In the genomic region with DNA sequence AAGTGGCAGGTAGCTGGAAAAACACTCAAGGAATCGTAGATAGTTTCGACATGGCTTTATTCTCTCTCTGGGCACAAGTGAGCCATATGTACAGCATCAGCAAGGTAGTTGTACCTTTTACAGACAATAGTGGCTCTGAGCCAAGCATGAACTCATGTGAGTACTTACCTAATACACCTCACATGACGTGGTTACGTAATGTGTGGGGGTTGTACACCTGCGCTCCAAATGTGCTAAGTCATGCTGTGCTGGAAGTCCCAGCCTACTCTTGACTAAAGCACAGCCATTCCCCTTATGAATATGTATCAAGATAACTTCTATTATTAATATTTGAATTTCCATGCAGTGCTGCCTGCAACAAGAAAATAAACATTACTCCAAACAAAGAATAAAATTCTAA, we compare ENCODE assay signal across 21 cellular contexts.
DNase-seq lines count a peak whose midpoint lies in the region; ATAC-seq and TF ChIP-seq lines count a peak whose summit lies in the region.
"Had no signal": no experiment of that assay in that cellular context is flagged by ENCODE, and none has a peak within 500 bp of the region (broad histone marks: within the 10 kb centered on the region; RNA-seq: fewer than 3 reads in every experiment).

No MANE protein-coding gene starts in this region.

- H3K79me2 ChIP-seq in Karpas-422 (ENCODE audit: low read length) (no peaks in the 10 kb centered on the region), osteoblast (ENCODE audit: insufficient read depth, low read length) (no peaks in the 10 kb centered on the region)

- no peak overlapping the region for H3K4me2 ChIP-seq in Karpas-422 (ENCODE audit: low read depth, low read length, poor library complexity, severe bottlenecking)
- no peak overlapping the region for H3K4me2 ChIP-seq in osteoblast (ENCODE audit: insufficient read depth, low read length)
- H3K4me2 ChIP-seq: KMS-11 had no signal

- no peaks in the 10 kb centered on the region for H3K4me1 ChIP-seq in Karpas-422 (ENCODE audit: low read length)
- H3K4me1 ChIP-seq in RWPE2 (ENCODE audit: insufficient read depth, poor library complexity, severe bottlenecking): peaks cover 11% of the 10 kb centered on the region
- no peaks in the 10 kb centered on the region for H3K4me1 ChIP-seq in osteoblast (ENCODE audit: insufficient read depth, low read length)
- H3K4me1 ChIP-seq in ascending aorta: no peaks in the 10 kb centered on the region
- H3K4me1 ChIP-seq: right atrium auricular region, SJCRH30, thyroid gland had no signal

- H3K9ac ChIP-seq in Karpas-422 (ENCODE audit: low read length): no peak overlapping the region
- H3K9ac ChIP-seq: KMS-11 had no signal

- in situ Hi-C loops in Caki2 (cut with HindIII; ENCODE audit: low pct_unique_long_range_greater_than_20kb, low sequenced_read_pairs): no loop called here

- H3K27ac ChIP-seq in Karpas-422 (ENCODE audit: low read length) (no peak overlapping the region), RWPE2 (ENCODE audit: poor library complexity, severe bottlenecking) (peak overlapping the region; percentile 24), osteoblast (ENCODE audit: low read depth, low read length) (no peak overlapping the region), ascending aorta (no peak overlapping the region)
- H3K27ac ChIP-seq: KMS-11, right atrium auricular region, SJCRH30, thyroid gland had no signal

- H3K36me3 ChIP-seq in Karpas-422 (ENCODE audit: insufficient read depth, low read length): no peaks in the 10 kb centered on the region
- no peaks in the 10 kb centered on the region for H3K36me3 ChIP-seq in RWPE2 (ENCODE audit: low read depth)
- no peaks in the 10 kb centered on the region for H3K36me3 ChIP-seq in osteoblast (ENCODE audit: insufficient read depth, low read length)
- H3K36me3 ChIP-seq in ascending aorta: no peaks in the 10 kb centered on the region
- H3K36me3 ChIP-seq: right atrium auricular region, SJCRH30, thyroid gland had no signal

- H3K27me3 ChIP-seq in Karpas-422 (ENCODE audit: low read length): no peaks in the 10 kb centered on the region
- H3K27me3 ChIP-seq in RWPE2 (ENCODE audit: insufficient read depth, poor library complexity, severe bottlenecking): no peaks in the 10 kb centered on the region
- no peaks in the 10 kb centered on the region for H3K27me3 ChIP-seq in osteoblast (ENCODE audit: insufficient read depth, low read length)
- H3K27me3 ChIP-seq in ascending aorta: no peaks in the 10 kb centered on the region
- H3K27me3 ChIP-seq: right atrium auricular region, SJCRH30, thyroid gland had no signal

- intact Hi-C loops in ascending aorta (cut with DNase I): no loop called here

- TF ChIP-seq CTCF in RWPE2 (IDR thresholded peaks at IDR 0.05; ENCODE audit: poor library complexity, severe bottlenecking) (no peak), osteoblast (IDR thresholded peaks at IDR 0.05; ENCODE audit: extremely low read depth, low read depth, low read length) (no peak), ascending aorta (IDR thresholded peaks at IDR 0.05) (no peak)

- no peaks in the 10 kb centered on the region for H3K9me2 ChIP-seq in Karpas-422 (replicated peaks; ENCODE audit: insufficient read depth, low read length)

- ATAC-seq in RWPE2 (ENCODE audit: low read depth): peak; percentile 83
- ATAC-seq: activated CD8-positive, alpha-beta T cell treated with anti-CD3 and anti-CD28 coated beads for 36 hours; activated naive CD4-positive, alpha-beta T cell treated with anti-CD3 and anti-CD28 coated beads, Interleukin-2, amount 50 U/mL, for 72 hours; stimulated activated naive B cell treated with anti-CD40 and anti-IgM and Interleukin-4, amounts not matched to agents 10 μg/mL and 1 μg/mL and 100 μg/mL, for 72 hours had no signal

- DNase-seq in Caki2 (ENCODE audit: low read depth) (peak; percentile 41), Karpas-422 (peak; percentile 27), RWPE2 (ENCODE audit: low spot score) (peak; percentile 79), glomerular visceral epithelial cell (ENCODE audit: extremely low spot score) (peak; percentile 8), osteoblast (ENCODE audit: insufficient read length, low spot score, missing footprints) (no peak), DMS79 treated with DMSO at 0.1 percent for 48 hours (lab: John Stamatoyannopoulos, UW) (no peak), ascending aorta (ENCODE audit: low spot score in 2 of 2) (no peak)
- DNase-seq in activated naive CD4-positive, alpha-beta T cell treated with anti-CD3 and anti-CD28 coated beads, Interleukin-2, amount 50 U/mL, for 16 hours: no peak
- DNase-seq: ACHN; activated CD8-positive, alpha-beta T cell treated with anti-CD3 and anti-CD28 coated beads for 36 hours; activated T-cell treated with anti-CD3 and anti-CD28 coated beads, Interleukin-2, amount 50 U/mL, for 48 hours; cortex of kidney; H7; NCI-H1105 treated with DMSO at 0.1 percent for 48 hours; SJCRH30; stimulated activated naive B cell treated with anti-CD40 and anti-IgM and Interleukin-4, amounts not matched to agents 10 μg/mL and 1 μg/mL and 100 μg/mL, for 72 hours; T-helper 2 cell; thyroid gland had no signal

- H3K4me3 ChIP-seq in Karpas-422 (ENCODE audit: low read length) (no peak overlapping the region), RWPE2 (ENCODE audit: severe bottlenecking) (no peak overlapping the region), osteoblast (ENCODE audit: insufficient read depth, low read length) (no peak overlapping the region), ascending aorta (no peak overlapping the region)
- H3K4me3 ChIP-seq: right atrium auricular region, SJCRH30, thyroid gland had no signal

- H4K20me1 ChIP-seq in Karpas-422 (ENCODE audit: insufficient read depth, low read depth, low read length): no peaks in the 10 kb centered on the region
- no peaks in the 10 kb centered on the region for H4K20me1 ChIP-seq in osteoblast (ENCODE audit: insufficient read depth, low read length)

- H2AFZ ChIP-seq in Karpas-422 (ENCODE audit: low read length): no peak overlapping the region
- no peak overlapping the region for H2AFZ ChIP-seq in osteoblast (ENCODE audit: low read length)

- H3K9me3 ChIP-seq in Karpas-422 (ENCODE audit: low read length): no peaks in the 10 kb centered on the region
- H3K9me3 ChIP-seq in RWPE2 (ENCODE audit: severe bottlenecking): no peaks in the 10 kb centered on the region
- H3K9me3 ChIP-seq in osteoblast (ENCODE audit: low read depth, low read length): no peaks in the 10 kb centered on the region
- H3K9me3 ChIP-seq in ascending aorta: no peaks in the 10 kb centered on the region
- H3K9me3 ChIP-seq: right atrium auricular region, SJCRH30, thyroid gland had no signal

Comparison
In these comparisons a context has a peak if more than half of its experiments do, and no peak if none do; other contexts are left out.
1. DNase-seq: peak in Caki2 (single experiment), Karpas-422 (single experiment), RWPE2 (single experiment) and glomerular visceral epithelial cell (single experiment); none in osteoblast (single experiment), DMS79 treated with DMSO at 0.1 percent for 48 hours (single experiment), ascending aorta (0 of 2) and activated naive CD4-positive, alpha-beta T cell treated with anti-CD3 and anti-CD28 coated beads, Interleukin-2, amount 50 U/mL, for 16 hours (single experiment).